ENCODE assay signal across 16 cellular contexts in genomic region chr10:102007802-102008201, GRCh38.
"Had no signal": no experiment of that assay in that cellular context is flagged by ENCODE, and none has a peak within 500 bp of the region (broad histone marks: within the 10 kb centered on the region; RNA-seq: fewer than 3 reads in every experiment).

No MANE protein-coding gene starts in this region.

- ATAC-seq: activated T-cell treated with anti-CD3 and anti-CD28 coated beads, Interleukin-2, amount 50 U/mL, for 72 hours; stimulated activated naive CD8-positive, alpha-beta T cell treated with anti-CD3 and anti-CD28 coated beads, Interleukin-15, Interleukin-2, amounts not matched to agents 100 U/mL and 50 U/mL, for 24 hours had no signal

- H3K4me3 Mint-ChIP-seq: activated CD4-positive, alpha-beta memory T cell treated with anti-CD3 and anti-CD28 coated beads, Interleukin-2, amount 10 ng/mL, durations not matched to agents 7 days and 5 days; activated T-cell treated with anti-CD3 and anti-CD28 coated beads, Interleukin-2, amount 50 U/mL, for 72 hours; nephron; type B pancreatic cell had no signal

- H3K9me3 ChIP-seq: esophagus muscularis mucosa, sigmoid colon, suprapubic skin had no signal

- DNase-seq: activated CD4-positive, alpha-beta memory T cell treated with anti-CD3 and anti-CD28 coated beads, Interleukin-2, amount 10 ng/mL, durations not matched to agents 7 days and 5 days; activated T-cell treated with anti-CD3 and anti-CD28 coated beads, Interleukin-2, amount 50 U/mL, for 72 hours; dorsolateral prefrontal cortex; foreskin fibroblast; head of caudate nucleus; mammary epithelial cell; sigmoid colon; stimulated activated CD4-positive, alpha-beta T cell treated with anti-CD3 and anti-CD28 coated beads, Interleukin-2, amount 100 ng/mL, for 24 hours; stimulated activated naive CD8-positive, alpha-beta T cell treated with anti-CD3 and anti-CD28 coated beads, Interleukin-15, Interleukin-2, amounts not matched to agents 100 U/mL and 50 U/mL, for 24 hours had no signal

- H3K27me3 ChIP-seq: dorsolateral prefrontal cortex, esophagus muscularis mucosa, sigmoid colon, suprapubic skin had no signal

- H3K27me3 Mint-ChIP-seq: activated CD4-positive, alpha-beta memory T cell treated with anti-CD3 and anti-CD28 coated beads, Interleukin-2, amount 10 ng/mL, durations not matched to agents 7 days and 5 days; type B pancreatic cell had no signal

- H3K27ac ChIP-seq: dorsolateral prefrontal cortex, esophagus muscularis mucosa, sigmoid colon, suprapubic skin had no signal

- H3K9me3 Mint-ChIP-seq: activated CD4-positive, alpha-beta memory T cell treated with anti-CD3 and anti-CD28 coated beads, Interleukin-2, amount 10 ng/mL, durations not matched to agents 7 days and 5 days; activated T-cell treated with anti-CD3 and anti-CD28 coated beads, Interleukin-2, amount 50 U/mL, for 72 hours; nephron; type B pancreatic cell had no signal

- H3K4me3 ChIP-seq: dorsolateral prefrontal cortex, esophagus muscularis mucosa, sigmoid colon, suprapubic skin had no signal

- FAIRE-seq: astrocyte, endometrium, islet of Langerhans had no signal

- H3K4me1 Mint-ChIP-seq: activated CD4-positive, alpha-beta memory T cell treated with anti-CD3 and anti-CD28 coated beads, Interleukin-2, amount 10 ng/mL, durations not matched to agents 7 days and 5 days had no signal

- H3K27ac Mint-ChIP-seq: activated CD4-positive, alpha-beta memory T cell treated with anti-CD3 and anti-CD28 coated beads, Interleukin-2, amount 10 ng/mL, durations not matched to agents 7 days and 5 days; activated T-cell treated with anti-CD3 and anti-CD28 coated beads, Interleukin-2, amount 50 U/mL, for 72 hours; nephron; type B pancreatic cell had no signal
